In genomic region chr1:192580351-192580962, GRCh38 we compare ENCODE assay signal across 8 cellular contexts.
DNase-seq lines count a peak whose midpoint lies in the region; ATAC-seq and TF ChIP-seq lines count a peak whose summit lies in the region.

No MANE protein-coding gene starts in this region.

- no peak overlapping the region for H3K9ac ChIP-seq in rectal smooth muscle tissue (ENCODE audit: low read length)

- DNase-seq in fibroblast of pulmonary artery (ENCODE audit: low read depth) (peak; percentile 83), OCI-M2 (lab: John Stamatoyannopoulos, UW; ENCODE audit: unreplicated experiment) (no peak), 8988T (no peak)

- ATAC-seq in GM19025 (IDR thresholded peaks at IDR 0.05; ENCODE audit: low read depth, unreplicated experiment) = peak; percentile 22
- peak; percentile 34 for ATAC-seq in HG03354 (IDR thresholded peaks at IDR 0.05; ENCODE audit: poor library complexity, severe bottlenecking, unreplicated experiment)

- H3K27ac Mint-ChIP-seq in T-helper 1 cell treated with Interleukin-12 subunit alpha and Interleukin-12 subunit beta and Interleukin-4 antibody, amounts not matched to agents 30 μg/mL and 1 μg/mL, for 36 hours = no peak overlapping the region

- TF ChIP-seq CTCF in DOHH2 (IDR thresholded peaks at IDR 0.05; ENCODE audit: low read depth, low read length, poor library complexity, severe bottlenecking) (peak; percentile 55), fibroblast of pulmonary artery (IDR thresholded peaks at IDR 0.05; ENCODE audit: low read length, missing control alignments) (peak; percentile 67)

- no peaks in the 10 kb centered on the region for H3K9me3 ChIP-seq in DOHH2 (ENCODE audit: control insufficient read depth, insufficient read depth, low read length)

- H3K4me2 ChIP-seq in DOHH2 (ENCODE audit: low read length) = peak overlapping the region; percentile 3; the same call in 1 of the 2 replicates

- H3K9me2 ChIP-seq in DOHH2 (replicated peaks; ENCODE audit: control insufficient read depth, low read length) = no peaks in the 10 kb centered on the region

- H3K27me3 Mint-ChIP-seq in T-helper 1 cell treated with Interleukin-12 subunit alpha and Interleukin-12 subunit beta and Interleukin-4 antibody, amounts not matched to agents 30 μg/mL and 1 μg/mL, for 36 hours (ENCODE audit: low read depth) = peaks cover 4% of the 10 kb centered on the region

- H3F3A ChIP-seq in DOHH2 (ENCODE audit: control insufficient read depth, insufficient read depth) = no peaks in the 10 kb centered on the region

- H3K27ac ChIP-seq in DOHH2 (ENCODE audit: low read depth, low read length) (no peak overlapping the region), rectal smooth muscle tissue (ENCODE audit: low read depth, low read length) (peak overlapping the region; percentile 89)

- no peaks in the 10 kb centered on the region for H3K79me2 ChIP-seq in DOHH2 (ENCODE audit: control insufficient read depth, low read length)

- H3K9me3 Mint-ChIP-seq in T-helper 1 cell treated with Interleukin-12 subunit alpha and Interleukin-12 subunit beta and Interleukin-4 antibody, amounts not matched to agents 30 μg/mL and 1 μg/mL, for 36 hours = no peaks in the 10 kb centered on the region

- peaks cover 37% of the 10 kb centered on the region for H3K4me1 Mint-ChIP-seq in T-helper 1 cell treated with Interleukin-12 subunit alpha and Interleukin-12 subunit beta and Interleukin-4 antibody, amounts not matched to agents 30 μg/mL and 1 μg/mL, for 36 hours (ENCODE audit: low read depth)

- peaks cover 27% of the 10 kb centered on the region for H3K4me1 ChIP-seq in DOHH2 (ENCODE audit: control insufficient read depth, low read length)
- H3K4me1 ChIP-seq in rectal smooth muscle tissue (ENCODE audit: control insufficient read depth, insufficient read depth, low read length) = peaks cover 7% of the 10 kb centered on the region

- H3K4me3 ChIP-seq in DOHH2 (ENCODE audit: low read length) (no peak overlapping the region), fibroblast of pulmonary artery (replicated peaks; ENCODE audit: low read depth, low read length) (no peak overlapping the region), rectal smooth muscle tissue (ENCODE audit: low read length) (peak overlapping the region; percentile 38)

- no peaks in the 10 kb centered on the region for H4K20me1 ChIP-seq in DOHH2 (ENCODE audit: control insufficient read depth, insufficient read depth, low read depth, low read length)

- peak overlapping the region; percentile 50 for H3K4me3 Mint-ChIP-seq in T-helper 1 cell treated with Interleukin-12 subunit alpha and Interleukin-12 subunit beta and Interleukin-4 antibody, amounts not matched to agents 30 μg/mL and 1 μg/mL, for 36 hours

- H3K36me3 Mint-ChIP-seq in T-helper 1 cell treated with Interleukin-12 subunit alpha and Interleukin-12 subunit beta and Interleukin-4 antibody, amounts not matched to agents 30 μg/mL and 1 μg/mL, for 36 hours (ENCODE audit: low read depth) = peaks cover 35% of the 10 kb centered on the region

- H3K27me3 ChIP-seq in DOHH2 (ENCODE audit: control insufficient read depth, low read length) = no peaks in the 10 kb centered on the region
- no peaks in the 10 kb centered on the region for H3K27me3 ChIP-seq in rectal smooth muscle tissue (ENCODE audit: control insufficient read depth, insufficient read depth, low read length)

- peaks cover 27% of the 10 kb centered on the region for H3K36me3 ChIP-seq in DOHH2 (ENCODE audit: control insufficient read depth, low read length)
- peaks cover 2% of the 10 kb centered on the region for H3K36me3 ChIP-seq in rectal smooth muscle tissue (ENCODE audit: control insufficient read depth, insufficient read depth, low read length)
